8 cellular contexts compared by ENCODE assay signal in the genomic region with DNA sequence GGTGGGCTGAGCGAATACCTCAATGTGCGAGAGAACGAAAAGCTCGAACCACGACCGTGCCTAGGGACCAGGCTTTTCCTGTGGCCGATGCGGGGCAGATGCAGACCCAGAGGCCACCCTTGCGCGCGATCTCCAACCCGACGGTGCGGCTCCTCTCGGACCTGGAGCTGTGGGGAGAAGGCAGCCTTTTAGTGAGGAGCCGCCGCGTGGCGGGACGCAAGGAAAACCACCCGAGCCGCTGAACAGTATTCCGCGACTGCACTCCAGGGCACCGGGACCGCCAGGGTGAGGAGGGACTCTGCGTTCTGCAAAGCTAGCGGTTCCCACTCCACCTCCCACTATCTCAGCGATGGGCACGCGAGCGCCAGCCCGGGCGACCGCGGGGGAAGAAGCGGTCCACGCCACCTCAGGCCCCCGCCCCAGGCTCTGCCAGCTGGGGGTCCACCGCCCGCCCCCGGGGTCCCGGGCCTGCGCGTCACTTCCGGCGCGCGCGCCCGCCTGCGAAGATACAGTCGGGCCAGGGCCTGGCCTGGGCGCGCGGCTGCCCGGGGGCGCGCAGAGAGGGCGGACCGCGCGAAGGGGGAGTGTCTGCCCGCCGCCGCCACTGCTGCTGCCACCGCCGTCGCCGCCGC.
DNase-seq lines count a peak whose midpoint lies in the region; ATAC-seq lines count a peak whose summit lies in the region.

No MANE protein-coding gene starts in this region.

- no peaks in the 10 kb centered on the region for H3K9me3 Mint-ChIP-seq in activated CD4-positive, alpha-beta T cell treated with anti-CD3 and anti-CD28 coated beads for 36 hours (ENCODE audit: low read depth)

- no peaks in the 10 kb centered on the region for H3K36me3 Mint-ChIP-seq in activated CD4-positive, alpha-beta T cell treated with anti-CD3 and anti-CD28 coated beads for 36 hours (ENCODE audit: low read depth)

- peak; percentile 91 for DNase-seq in AG08395 (ENCODE audit: low spot score)
- peak; percentile 92 for DNase-seq in NCI-H345 (lab: John Stamatoyannopoulos, UW)
- peak; percentile 85 for DNase-seq in activated CD4-positive, alpha-beta T cell treated with anti-CD3 and anti-CD28 coated beads for 36 hours
- DNase-seq in left kidney (ENCODE audit: low read depth, low spot score): peak; percentile 96
- peak; percentile 72 to 79 for DNase-seq in stimulated activated CD4-positive, alpha-beta T cell treated with anti-CD3 and anti-CD28 coated beads, Interleukin-2, amount 100 ng/mL, for 24 hours

- ATAC-seq in GM18870 (IDR thresholded peaks at IDR 0.05; ENCODE audit: unreplicated experiment) (peak; percentile 63), HG03103 (IDR thresholded peaks at IDR 0.05; ENCODE audit: low read depth, unreplicated experiment) (peak; percentile 87)
- peak; percentile 94 for ATAC-seq in activated CD4-positive, alpha-beta T cell treated with anti-CD3 and anti-CD28 coated beads for 36 hours

- peak overlapping the region; percentile 90 for H3K27ac ChIP-seq in cingulate gyrus (ENCODE audit: low read depth, low read length)

- intact Hi-C loops in activated CD4-positive, alpha-beta T cell treated with anti-CD3 and anti-CD28 coated beads for 36 hours (cut with DNase I, micrococcal nuclease): loop anchor here (1.0 to 10.0 kb wide), 10 partner anchors 13 to 1127 kb away; partner anchors contain the start of genes CTBS (in 1 of the 2), SSX2IP (in 1 of the 2), SYDE2 (in 1 of the 2) and TTLL7 (in 1 of the 2)

- CTCF ChIA-PET in activated CD4-positive, alpha-beta T cell treated with anti-CD3 and anti-CD28 coated beads for 36 hours (lab: Charles Lee): interaction anchor here (0.6 to 1.5 kb wide), 6 partner anchors 31 to 695 kb away, joined by 3 to 5 read pairs (median 3); no protein-coding TSS in a partner anchor

- H3K27ac Mint-ChIP-seq in activated CD4-positive, alpha-beta T cell treated with anti-CD3 and anti-CD28 coated beads for 36 hours: peak overlapping the region; percentile 58

- POLR2A ChIA-PET in activated CD4-positive, alpha-beta T cell treated with anti-CD3 and anti-CD28 coated beads for 36 hours (lab: Charles Lee): no interaction called here

- H3K27me3 Mint-ChIP-seq in activated CD4-positive, alpha-beta T cell treated with anti-CD3 and anti-CD28 coated beads for 36 hours: peaks cover 2% of the 10 kb centered on the region

- H3K4me3 Mint-ChIP-seq in activated CD4-positive, alpha-beta T cell treated with anti-CD3 and anti-CD28 coated beads for 36 hours: peak overlapping the region; percentile 79

- H3K4me1 Mint-ChIP-seq in activated CD4-positive, alpha-beta T cell treated with anti-CD3 and anti-CD28 coated beads for 36 hours: peaks cover 6% of the 10 kb centered on the region

Comparison
In these comparisons a context has a peak if more than half of its experiments do, and no peak if none do; other contexts are left out.
1. Peak in every context shown above with its lines: DNase-seq, ATAC-seq and H3K27ac ChIP-seq.